Comparison of ENCODE assay signal across 2 cellular contexts in genomic region chr18:23291456-23292205, GRCh38.
TF ChIP-seq lines count a peak whose summit lies in the region.

No MANE protein-coding gene starts in this region.

TF ChIP-seq in IMR-90, 13 proteins besides CTCF, POLR2A, EP300 and RAD21 (continued from another document):
- TF ChIP-seq USF2 (IDR thresholded peaks at IDR 0.05; ENCODE audit: low read depth, low read length) (no peak), RCOR1 (IDR thresholded peaks at IDR 0.05; ENCODE audit: insufficient replicate concordance, low read length) (no peak), ELK1 (IDR thresholded peaks at IDR 0.05; ENCODE audit: borderline replicate concordance, low read depth, low read length) (no peak), BHLHE40 (IDR thresholded peaks at IDR 0.05; ENCODE audit: low read depth, low read length) (no peak)

TF ChIP-seq in WTC11, 78 proteins besides CTCF, POLR2A, EP300 and RAD21 (continued from another document):
- no peak for TF ChIP-seq PRDM15 (CRISPR knock-in tag; IDR thresholded peaks at IDR 0.05)
- no peak for TF ChIP-seq ATF2 (CRISPR knock-in tag; IDR thresholded peaks at IDR 0.05; ENCODE audit: borderline replicate concordance, low read depth)
- TF ChIP-seq PREB (CRISPR knock-in tag; IDR thresholded peaks at IDR 0.05; ENCODE audit: borderline replicate concordance), result no peak
- no peak for TF ChIP-seq RELA (CRISPR knock-in tag; IDR thresholded peaks at IDR 0.05; ENCODE audit: borderline replicate concordance)
- TF ChIP-seq ESRRA (CRISPR knock-in tag; IDR thresholded peaks at IDR 0.05; ENCODE audit: borderline replicate concordance), result no peak
- no peak for TF ChIP-seq NR1H2 (CRISPR knock-in tag; IDR thresholded peaks at IDR 0.05)
- TF ChIP-seq AR (CRISPR knock-in tag; IDR thresholded peaks at IDR 0.05), result no peak
- TF ChIP-seq ZNF317 (CRISPR knock-in tag; IDR thresholded peaks at IDR 0.05; ENCODE audit: borderline replicate concordance, low read depth), result no peak
- TF ChIP-seq FOXP4 (CRISPR knock-in tag; IDR thresholded peaks at IDR 0.05), result no peak
- no peak for TF ChIP-seq ZNF263 (CRISPR knock-in tag; IDR thresholded peaks at IDR 0.05; ENCODE audit: low read depth)
- TF ChIP-seq GRHL2 (CRISPR knock-in tag; IDR thresholded peaks at IDR 0.05; ENCODE audit: insufficient replicate concordance, severe bottlenecking), result no peak
- TF ChIP-seq CREB1 (CRISPR knock-in tag; IDR thresholded peaks at IDR 0.05), result no peak
TF ChIP-seq in WTC11: peak in this region for 0.
